In the genomic region with DNA sequence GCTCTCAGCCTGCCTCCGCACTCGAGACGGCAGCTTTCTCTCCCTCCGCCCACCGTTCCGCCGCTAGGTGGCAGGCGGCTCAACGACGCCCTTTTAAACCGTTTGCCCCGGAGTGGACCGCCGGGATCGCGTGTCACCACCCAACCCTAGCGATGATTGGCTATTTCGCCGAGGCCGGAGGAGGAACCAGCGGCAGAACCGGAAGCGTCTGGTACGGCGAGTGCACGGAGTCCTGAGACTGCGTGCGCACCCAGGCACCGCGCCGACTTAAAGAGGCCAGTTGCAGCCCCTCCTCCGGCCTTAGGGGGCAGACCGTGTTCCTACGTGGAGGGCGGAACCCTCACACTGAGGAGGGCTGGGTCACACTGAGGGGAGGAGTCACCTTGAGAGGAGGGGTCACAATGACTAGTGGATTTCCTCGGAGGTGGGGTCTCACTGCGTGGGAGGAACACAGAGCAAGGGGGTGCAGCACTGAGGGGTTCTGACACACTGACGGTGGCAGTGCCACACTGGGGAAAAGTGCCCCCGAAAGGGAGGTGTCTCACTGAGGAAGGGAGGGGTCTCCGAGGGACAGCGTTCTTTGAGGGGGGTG, we compare ENCODE assay signal across 8 cellular contexts. TPM values are rescaled to one million over a fixed set of nuclear protein-coding genes. Genes with fewer than 3 reads are reported as not detected.
DNase-seq lines count a peak whose midpoint lies in the region; ATAC-seq and TF ChIP-seq lines count a peak whose summit lies in the region.

No MANE protein-coding gene starts in this region.

- H3K9ac ChIP-seq in smooth muscle cell (ENCODE audit: low read depth): peak overlapping the region; percentile 55

- peak; percentile 88 for ATAC-seq in GM18873 (IDR thresholded peaks at IDR 0.05; ENCODE audit: low FRiP score, unreplicated experiment)
- peak; percentile 81 for ATAC-seq in HG03139 (IDR thresholded peaks at IDR 0.05; ENCODE audit: unreplicated experiment)

- H3K9me3 ChIP-seq in smooth muscle cell (replicated peaks; ENCODE audit: low read depth): no peaks in the 10 kb centered on the region

- peak overlapping the region; percentile 66 for H3K4me3 ChIP-seq in WI38 (ENCODE audit: low read depth, low read length)
- peak overlapping the region; percentile 62 to 69 for H3K4me3 ChIP-seq in cardiac fibroblast (replicated peaks in 1 of 2; ENCODE audit: low read depth in 2 of 2, low read length in 2 of 2)
- H3K4me3 ChIP-seq in smooth muscle cell: peak overlapping the region; percentile 67

- peak; percentile 100 for DNase-seq in AG08395 (ENCODE audit: low spot score)
- DNase-seq in NCI-H2196 treated with DMSO at 0.1 percent for 48 hours (lab: John Stamatoyannopoulos, UW; ENCODE audit: unreplicated experiment): peak; percentile 99
- DNase-seq in cardiac fibroblast (ENCODE audit: low read depth in 2 of 2): peak; percentile 100
- peak; percentile 99 for DNase-seq in iPS-NIHi7 (ENCODE audit: extremely low spot score)
- DNase-seq in smooth muscle cell (lab: John Stamatoyannopoulos, UW; ENCODE audit: unreplicated experiment): peak; percentile 96

- peaks cover 17% of the 10 kb centered on the region for H3F3A ChIP-seq in smooth muscle cell (ENCODE audit: low read depth)

- peaks cover 19% of the 10 kb centered on the region for H4K20me1 ChIP-seq in smooth muscle cell (ENCODE audit: low read depth)

- H3K27me3 ChIP-seq in smooth muscle cell (ENCODE audit: low read depth): no peaks in the 10 kb centered on the region

- peak overlapping the region; percentile 84 for H2AFZ ChIP-seq in smooth muscle cell (ENCODE audit: low read depth)

- WGBS in smooth muscle cell (ENCODE audit: low lambda C conversion rate): under 1% methylated on average over 41 of the region's 41 CpGs

- no peaks in the 10 kb centered on the region for H3K36me3 ChIP-seq in smooth muscle cell (ENCODE audit: low read depth)

- H3K27ac ChIP-seq in smooth muscle cell (ENCODE audit: low read depth): peak overlapping the region; percentile 67

- peaks cover 15% of the 10 kb centered on the region for H3K4me1 ChIP-seq in smooth muscle cell (ENCODE audit: low read depth)

- H3K79me2 ChIP-seq in smooth muscle cell (ENCODE audit: low read depth): peaks cover 17% of the 10 kb centered on the region

- TF ChIP-seq CTCF in WI38 (IDR thresholded peaks at IDR 0.05; ENCODE audit: low read depth, low read length): peak; percentile 70
- peak; percentile 81 for TF ChIP-seq CTCF in cardiac fibroblast (IDR thresholded peaks at IDR 0.05; ENCODE audit: low read depth, low read length)
- peak; percentile 89 for TF ChIP-seq CTCF in smooth muscle cell (IDR thresholded peaks at IDR 0.05; ENCODE audit: borderline replicate concordance, insufficient read depth, poor library complexity, severe bottlenecking)

- peak overlapping the region; percentile 100 for H3K4me2 ChIP-seq in smooth muscle cell

RNA-seq across cellular contexts. Expression of gene TESK1, which starts 1.0 kb away (rescaled TPM):
- 10.0 and 14.2 TPM in 2 replicates for total RNA-seq in smooth muscle cell
- 19.4 and 25.6 TPM in 2 replicates for polyA plus RNA-seq in smooth muscle cell

RNA-seq across cellular contexts. Expression of gene CD72, which starts 14.1 kb away (rescaled TPM):
- total RNA-seq in smooth muscle cell: 0.45 and 3.0 TPM in 2 replicates
- 2.9 and 3.9 TPM in 2 replicates for polyA plus RNA-seq in smooth muscle cell

RNA-seq across cellular contexts. Expression of gene SIT1, which starts 46.6 kb away (rescaled TPM):
- total RNA-seq in smooth muscle cell: not detected in 2 replicates
- polyA plus RNA-seq in smooth muscle cell: not detected in 2 replicates

RNA-seq across cellular contexts. Expression of gene RMRP, which starts 53.7 kb away (rescaled TPM):
- total RNA-seq in smooth muscle cell: 10,156 and 21,067 TPM in 2 replicates
- not detected in 2 replicates for polyA plus RNA-seq in smooth muscle cell

RNA-seq across cellular contexts. Expression of gene CCDC107, which starts 54.0 kb away (rescaled TPM):
- total RNA-seq in smooth muscle cell: 9.8 and 19.6 TPM in 2 replicates
- 35.5 and 37.1 TPM in 2 replicates for polyA plus RNA-seq in smooth muscle cell

Comparison
In these comparisons a context has a peak if more than half of its experiments do, and no peak if none do; other contexts are left out.
1. Peak in every context shown above with its lines: DNase-seq, ATAC-seq, H3K4me3 ChIP-seq and H3K27ac ChIP-seq.